Comparison of ENCODE assay signal across 2 cellular contexts in the genomic region with DNA sequence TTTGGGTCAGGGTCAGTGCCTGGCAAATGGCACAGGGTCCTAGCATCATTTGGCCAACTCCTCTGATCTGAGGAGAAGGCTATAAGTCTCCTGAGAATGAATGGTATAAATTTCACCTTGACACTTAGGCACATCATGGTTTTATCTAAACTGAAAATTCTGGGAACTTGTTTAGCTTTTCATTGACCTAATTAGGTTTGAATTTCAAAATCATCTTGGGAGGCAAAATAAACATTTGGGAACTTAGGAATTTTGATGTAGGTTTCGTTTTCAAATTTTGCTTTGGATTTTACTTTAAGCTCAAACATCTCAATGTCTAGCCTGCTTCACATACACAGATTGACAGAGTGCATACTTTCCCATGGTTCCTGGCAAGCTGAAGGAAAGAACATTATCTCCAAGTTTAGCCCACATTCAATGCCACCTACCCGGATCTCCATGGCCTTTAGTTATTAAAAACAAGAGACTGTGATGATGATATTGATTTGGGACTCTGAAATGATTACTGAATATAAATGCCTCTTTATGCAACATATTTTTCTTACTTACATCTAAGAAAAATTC.
TF ChIP-seq lines count a peak whose summit lies in the region.

No MANE protein-coding gene starts in this region.

TF ChIP-seq in GM12878, 131 proteins besides CTCF, POLR2A, EP300 and RAD21:
- TF ChIP-seq CBX3 (IDR thresholded peaks at IDR 0.05; ENCODE audit: borderline replicate concordance, low read depth) (no peak), TCF12 (IDR thresholded peaks at IDR 0.05; ENCODE audit: low read depth, low read length) (no peak), LARP7 (IDR thresholded peaks at IDR 0.05) (no peak), ESRRA (IDR thresholded peaks at IDR 0.05; ENCODE audit: low read length) (no peak), TAF1 (IDR thresholded peaks at IDR 0.05; ENCODE audit: borderline replicate concordance, low read depth, low read length) (no peak), CHD1 (IDR thresholded peaks at IDR 0.05; ENCODE audit: low read depth, low read length) (no peak), NBN (IDR thresholded peaks at IDR 0.05) (no peak), NR2F1 (conservative IDR thresholded peaks at IDR 0.05) (no peak), EED (IDR thresholded peaks at IDR 0.05; ENCODE audit: low read depth) (no peak), EZH2 (IDR thresholded peaks at IDR 0.05; ENCODE audit: borderline replicate concordance, control insufficient read depth, low read depth, low read length) (no peak), FOXM1 (IDR thresholded peaks at IDR 0.05; ENCODE audit: low read depth, low read length) (no peak), SMAD1 (IDR thresholded peaks at IDR 0.05; ENCODE audit: low read depth, partially characterized antibody) (no peak), YBX1 (IDR thresholded peaks at IDR 0.05) (no peak), IKZF1 (conservative IDR thresholded peaks at IDR 0.05) (no peak), SMC3 (IDR thresholded peaks at IDR 0.05; ENCODE audit: borderline replicate concordance, low read length) (no peak), NR2C1 (IDR thresholded peaks at IDR 0.05) (no peak), SIX5 (IDR thresholded peaks at IDR 0.05; ENCODE audit: low read depth, low read length, severe bottlenecking) (no peak), HDAC6 (IDR thresholded peaks at IDR 0.05; ENCODE audit: unreplicated experiment) (no peak)
- TF ChIP-seq, protein P1, sequence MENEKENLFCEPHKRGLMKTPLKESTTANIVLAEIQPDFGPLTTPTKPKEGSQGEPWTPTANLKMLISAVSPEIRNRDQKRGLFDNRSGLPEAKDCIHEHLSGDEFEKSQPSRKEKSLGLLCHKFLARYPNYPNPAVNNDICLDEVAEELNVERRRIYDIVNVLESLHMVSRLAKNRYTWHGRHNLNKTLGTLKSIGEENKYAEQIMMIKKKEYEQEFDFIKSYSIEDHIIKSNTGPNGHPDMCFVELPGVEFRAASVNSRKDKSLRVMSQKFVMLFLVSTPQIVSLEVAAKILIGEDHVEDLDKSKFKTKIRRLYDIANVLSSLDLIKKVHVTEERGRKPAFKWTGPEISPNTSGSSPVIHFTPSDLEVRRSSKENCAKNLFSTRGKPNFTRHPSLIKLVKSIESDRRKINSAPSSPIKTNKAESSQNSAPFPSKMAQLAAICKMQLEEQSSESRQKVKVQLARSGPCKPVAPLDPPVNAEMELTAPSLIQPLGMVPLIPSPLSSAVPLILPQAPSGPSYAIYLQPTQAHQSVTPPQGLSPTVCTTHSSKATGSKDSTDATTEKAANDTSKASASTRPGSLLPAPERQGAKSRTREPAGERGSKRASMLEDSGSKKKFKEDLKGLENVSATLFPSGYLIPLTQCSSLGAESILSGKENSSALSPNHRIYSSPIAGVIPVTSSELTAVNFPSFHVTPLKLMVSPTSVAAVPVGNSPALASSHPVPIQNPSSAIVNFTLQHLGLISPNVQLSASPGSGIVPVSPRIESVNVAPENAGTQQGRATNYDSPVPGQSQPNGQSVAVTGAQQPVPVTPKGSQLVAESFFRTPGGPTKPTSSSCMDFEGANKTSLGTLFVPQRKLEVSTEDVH (IDR thresholded peaks at IDR 0.05; ENCODE audit: low read depth, partially characterized antibody), result no peak
- TF ChIP-seq, protein P2, sequence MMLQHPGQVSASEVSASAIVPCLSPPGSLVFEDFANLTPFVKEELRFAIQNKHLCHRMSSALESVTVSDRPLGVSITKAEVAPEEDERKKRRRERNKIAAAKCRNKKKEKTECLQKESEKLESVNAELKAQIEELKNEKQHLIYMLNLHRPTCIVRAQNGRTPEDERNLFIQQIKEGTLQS (IDR thresholded peaks at IDR 0.05; ENCODE audit: borderline replicate concordance, extremely low read depth, low read depth, low read length), result no peak

TF ChIP-seq in HepG2, 621 proteins besides CTCF, POLR2A, EP300 and RAD21:
- TF ChIP-seq, protein P3, sequence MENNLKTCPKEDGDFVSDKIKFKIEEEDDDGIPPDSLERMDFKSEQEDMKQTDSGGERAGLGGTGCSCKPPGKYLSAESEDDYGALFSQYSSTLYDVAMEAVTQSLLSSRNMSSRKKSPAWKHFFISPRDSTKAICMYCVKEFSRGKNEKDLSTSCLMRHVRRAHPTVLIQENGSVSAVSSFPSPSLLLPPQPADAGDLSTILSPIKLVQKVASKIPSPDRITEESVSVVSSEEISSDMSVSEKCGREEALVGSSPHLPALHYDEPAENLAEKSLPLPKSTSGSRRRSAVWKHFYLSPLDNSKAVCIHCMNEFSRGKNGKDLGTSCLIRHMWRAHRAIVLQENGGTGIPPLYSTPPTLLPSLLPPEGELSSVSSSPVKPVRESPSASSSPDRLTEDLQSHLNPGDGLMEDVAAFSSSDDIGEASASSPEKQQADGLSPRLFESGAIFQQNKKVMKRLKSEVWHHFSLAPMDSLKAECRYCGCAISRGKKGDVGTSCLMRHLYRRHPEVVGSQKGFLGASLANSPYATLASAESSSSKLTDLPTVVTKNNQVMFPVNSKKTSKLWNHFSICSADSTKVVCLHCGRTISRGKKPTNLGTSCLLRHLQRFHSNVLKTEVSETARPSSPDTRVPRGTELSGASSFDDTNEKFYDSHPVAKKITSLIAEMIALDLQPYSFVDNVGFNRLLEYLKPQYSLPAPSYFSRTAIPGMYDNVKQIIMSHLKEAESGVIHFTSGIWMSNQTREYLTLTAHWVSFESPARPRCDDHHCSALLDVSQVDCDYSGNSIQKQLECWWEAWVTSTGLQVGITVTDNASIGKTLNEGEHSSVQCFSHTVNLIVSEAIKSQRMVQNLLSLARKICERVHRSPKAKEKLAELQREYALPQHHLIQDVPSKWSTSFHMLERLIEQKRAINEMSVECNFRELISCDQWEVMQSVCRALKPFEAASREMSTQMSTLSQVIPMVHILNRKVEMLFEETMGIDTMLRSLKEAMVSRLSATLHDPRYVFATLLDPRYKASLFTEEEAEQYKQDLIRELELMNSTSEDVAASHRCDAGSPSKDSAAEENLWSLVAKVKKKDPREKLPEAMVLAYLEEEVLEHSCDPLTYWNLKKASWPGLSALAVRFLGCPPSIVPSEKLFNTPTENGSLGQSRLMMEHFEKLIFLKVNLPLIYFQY (CRISPR knock-in tag; IDR thresholded peaks at IDR 0.05; ENCODE audit: borderline replicate concordance), result no peak
- TF ChIP-seq ADNP (CRISPR knock-in tag; IDR thresholded peaks at IDR 0.05), result no peak
- TF ChIP-seq ZNF20 (CRISPR knock-in tag; IDR thresholded peaks at IDR 0.05), result no peak
- TF ChIP-seq, protein P4, sequence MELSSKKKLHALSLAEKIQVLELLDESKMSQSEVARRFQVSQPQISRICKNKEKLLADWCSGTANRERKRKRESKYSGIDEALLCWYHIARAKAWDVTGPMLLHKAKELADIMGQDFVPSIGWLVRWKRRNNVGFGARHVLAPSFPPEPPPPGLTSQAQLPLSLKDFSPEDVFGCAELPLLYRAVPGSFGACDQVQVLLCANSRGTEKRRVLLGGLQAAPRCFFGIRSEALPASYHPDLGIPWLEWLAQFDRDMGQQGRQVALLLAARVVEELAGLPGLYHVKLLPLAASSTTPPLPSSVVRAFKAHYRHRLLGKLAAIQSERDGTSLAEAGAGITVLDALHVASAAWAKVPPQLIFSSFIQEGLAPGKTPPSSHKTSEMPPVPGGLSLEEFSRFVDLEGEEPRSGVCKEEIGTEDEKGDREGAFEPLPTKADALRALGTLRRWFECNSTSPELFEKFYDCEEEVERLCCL (CRISPR knock-in tag; IDR thresholded peaks at IDR 0.05; ENCODE audit: borderline replicate concordance), result no peak
- TF ChIP-seq, protein P5, sequence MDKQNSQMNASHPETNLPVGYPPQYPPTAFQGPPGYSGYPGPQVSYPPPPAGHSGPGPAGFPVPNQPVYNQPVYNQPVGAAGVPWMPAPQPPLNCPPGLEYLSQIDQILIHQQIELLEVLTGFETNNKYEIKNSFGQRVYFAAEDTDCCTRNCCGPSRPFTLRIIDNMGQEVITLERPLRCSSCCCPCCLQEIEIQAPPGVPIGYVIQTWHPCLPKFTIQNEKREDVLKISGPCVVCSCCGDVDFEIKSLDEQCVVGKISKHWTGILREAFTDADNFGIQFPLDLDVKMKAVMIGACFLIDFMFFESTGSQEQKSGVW (CRISPR knock-in tag; IDR thresholded peaks at IDR 0.05; ENCODE audit: borderline replicate concordance), result no peak
- no peak for TF ChIP-seq SMARCC2 (IDR thresholded peaks at IDR 0.05)
- TF ChIP-seq ZNF510 (CRISPR knock-in tag; IDR thresholded peaks at IDR 0.05; ENCODE audit: low read depth), result no peak
- no peak for TF ChIP-seq ZNF879 (CRISPR knock-in tag; IDR thresholded peaks at IDR 0.05)
- TF ChIP-seq ZSCAN9 (CRISPR knock-in tag; IDR thresholded peaks at IDR 0.05; ENCODE audit: borderline replicate concordance), result no peak
- no peak for TF ChIP-seq NFKB2 (CRISPR knock-in tag; IDR thresholded peaks at IDR 0.05; ENCODE audit: borderline replicate concordance)
- TF ChIP-seq TOPORS (CRISPR knock-in tag; IDR thresholded peaks at IDR 0.05), result no peak
- TF ChIP-seq RARA (CRISPR knock-in tag; IDR thresholded peaks at IDR 0.05), result no peak
- TF ChIP-seq KLF12 (CRISPR knock-in tag; IDR thresholded peaks at IDR 0.05; ENCODE audit: borderline replicate concordance), result no peak
- TF ChIP-seq ATF7 (IDR thresholded peaks at IDR 0.05), result no peak
- no peak for TF ChIP-seq ATF7 (CRISPR knock-in tag; IDR thresholded peaks at IDR 0.05)
